Comparison of ENCODE assay signal across 32 cellular contexts in the genomic region with DNA sequence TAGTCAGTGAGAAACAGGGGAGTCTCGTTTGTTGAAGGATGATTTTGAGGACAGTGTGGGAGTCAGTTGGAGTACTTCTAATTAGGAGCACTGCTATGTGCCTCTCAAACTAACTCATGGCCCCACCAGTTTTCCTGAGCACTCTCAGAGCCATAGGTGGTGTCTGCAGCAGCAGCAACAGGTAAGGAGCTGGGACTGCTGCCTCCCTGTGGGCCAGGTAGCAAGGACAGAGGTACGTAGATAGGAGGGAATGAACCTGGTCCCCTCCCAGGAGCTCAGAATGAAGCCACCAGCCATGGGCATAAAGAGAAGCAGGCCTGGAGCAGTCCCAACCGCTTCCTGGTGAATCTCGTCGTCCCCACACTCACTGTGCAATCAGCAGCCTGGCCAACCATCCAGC.
"Had no signal": no experiment of that assay in that cellular context is flagged by ENCODE, and none has a peak within 500 bp of the region (broad histone marks: within the 10 kb centered on the region; RNA-seq: fewer than 3 reads in every experiment).

No MANE protein-coding gene starts in this region.

- H3K4me3 ChIP-seq: ascending aorta, breast epithelium, cardiac muscle cell, colonic mucosa had no signal

- H3K4me3 Mint-ChIP-seq: activated CD4-positive, alpha-beta memory T cell treated with anti-CD3 and anti-CD28 coated beads for 36 hours; activated CD4-positive, alpha-beta T cell treated with anti-CD3 and anti-CD28 coated beads for 36 hours; activated CD4-positive, alpha-beta T cell treated with anti-CD3 and anti-CD28 coated beads, Interleukin-2, amount 10 ng/mL, durations not matched to agents 24 days and 14 days; activated CD8-positive, alpha-beta memory T cell treated with anti-CD3 and anti-CD28 coated beads, Interleukin-2, amount 10 ng/mL, durations not matched to agents 7 days and 5 days; activated CD8-positive, alpha-beta T cell treated with anti-CD3 and anti-CD28 coated beads, Interleukin-2, amount 10 ng/mL, durations not matched to agents 7 days and 5 days; activated naive CD8-positive, alpha-beta T cell; activated T-helper 1 cell treated with anti-CD3 and anti-CD28 coated beads, Interleukin-12 subunit alpha, Interleukin-12 subunit beta, Interleukin-2, Interleukin-4 antibody, amounts not matched to agents 30 ng/mL and 10 ng/mL and 1 ng/mL, durations not matched to agents 14 hours and 24 hours and 36 hours; brain; T-helper 17 cell; T-helper 2 cell treated with Interferon-gamma antibody and Interleukin-4, amounts not matched to agents 5 μg/mL and 100 μg/mL, for 36 hours had no signal

- H3K9me3 ChIP-seq: ascending aorta, breast epithelium, colonic mucosa had no signal

- DNase-seq: activated CD4-positive, alpha-beta memory T cell treated with anti-CD3 and anti-CD28 coated beads for 36 hours; activated CD4-positive, alpha-beta T cell treated with anti-CD3 and anti-CD28 coated beads for 36 hours; activated CD4-positive, alpha-beta T cell treated with anti-CD3 and anti-CD28 coated beads, Interleukin-2, amount 10 ng/mL, durations not matched to agents 24 days and 14 days; activated CD4-positive, CD25-positive, alpha-beta regulatory T cell; activated CD4-positive, CD25-positive, alpha-beta regulatory T cell treated with anti-CD3 and anti-CD28 coated beads, Interleukin-2, amount 50 U/mL, for 72 hours; activated CD8-positive, alpha-beta memory T cell treated with anti-CD3 and anti-CD28 coated beads, Interleukin-2, amount 10 ng/mL, durations not matched to agents 7 days and 5 days; activated CD8-positive, alpha-beta memory T cell treated with anti-CD3 and anti-CD28 coated beads, Interleukin-2, amount 50 U/mL, for 4 hours; activated CD8-positive, alpha-beta T cell treated with anti-CD3 and anti-CD28 coated beads, Interleukin-2, amount 10 ng/mL, durations not matched to agents 7 days and 5 days; activated gamma-delta T cell; activated naive CD4-positive, alpha-beta T cell; activated naive CD4-positive, alpha-beta T cell treated with anti-CD3 and anti-CD28 coated beads, Interleukin-2, amount 50 U/mL, for 16 hours; activated T-cell treated with anti-CD3 and anti-CD28 coated beads, Interleukin-2, amount 50 U/mL, for 1 hour; activated T-cell treated with anti-CD3 and anti-CD28 coated beads, Interleukin-2, amount 50 U/mL, for 48 hours; central memory CD4-positive, alpha-beta T cell; cerebellar nuclear complex; colonic mucosa; effector CD8-positive, alpha-beta T cell; foreskin fibroblast; head of caudate nucleus; T-helper 1 cell; T-helper 17 cell; T1000; WERI-Rb-1 had no signal

- ATAC-seq: activated CD4-positive, alpha-beta T cell treated with anti-CD3 and anti-CD28 coated beads for 36 hours; activated CD8-positive, alpha-beta memory T cell treated with anti-CD3 and anti-CD28 coated beads, Interleukin-2, amount 10 ng/mL, durations not matched to agents 7 days and 5 days; activated CD8-positive, alpha-beta T cell treated with anti-CD3 and anti-CD28 coated beads, Interleukin-2, amount 10 ng/mL, durations not matched to agents 7 days and 5 days; esophagus mucosa; T-helper 17 cell had no signal

- H3K36me3 ChIP-seq: ascending aorta, breast epithelium, cardiac muscle cell, colonic mucosa, WERI-Rb-1 had no signal

- H3K4me1 Mint-ChIP-seq: activated CD4-positive, alpha-beta T cell treated with anti-CD3 and anti-CD28 coated beads for 36 hours; activated CD4-positive, alpha-beta T cell treated with anti-CD3 and anti-CD28 coated beads, Interleukin-2, amount 10 ng/mL, durations not matched to agents 24 days and 14 days; activated CD8-positive, alpha-beta memory T cell treated with anti-CD3 and anti-CD28 coated beads, Interleukin-2, amount 10 ng/mL, durations not matched to agents 7 days and 5 days; T-helper 17 cell had no signal

- H3K27ac ChIP-seq: ascending aorta, breast epithelium, cardiac muscle cell, colonic mucosa, WERI-Rb-1 had no signal

- H3K36me3 Mint-ChIP-seq: activated CD4-positive, alpha-beta memory T cell treated with anti-CD3 and anti-CD28 coated beads for 36 hours; activated CD8-positive, alpha-beta memory T cell treated with anti-CD3 and anti-CD28 coated beads, Interleukin-2, amount 10 ng/mL, durations not matched to agents 7 days and 5 days; activated naive CD8-positive, alpha-beta T cell; brain had no signal

- H3K4me1 ChIP-seq: ascending aorta, breast epithelium, colonic mucosa had no signal

- H3K27ac Mint-ChIP-seq: activated CD4-positive, alpha-beta memory T cell treated with anti-CD3 and anti-CD28 coated beads for 36 hours; activated CD4-positive, alpha-beta T cell treated with anti-CD3 and anti-CD28 coated beads for 36 hours; activated CD4-positive, alpha-beta T cell treated with anti-CD3 and anti-CD28 coated beads, Interleukin-2, amount 10 ng/mL, durations not matched to agents 24 days and 14 days; activated CD8-positive, alpha-beta memory T cell treated with anti-CD3 and anti-CD28 coated beads, Interleukin-2, amount 10 ng/mL, durations not matched to agents 7 days and 5 days; activated CD8-positive, alpha-beta T cell treated with anti-CD3 and anti-CD28 coated beads, Interleukin-2, amount 10 ng/mL, durations not matched to agents 7 days and 5 days; activated naive CD8-positive, alpha-beta T cell; activated T-helper 1 cell treated with anti-CD3 and anti-CD28 coated beads, Interleukin-12 subunit alpha, Interleukin-12 subunit beta, Interleukin-2, Interleukin-4 antibody, amounts not matched to agents 30 ng/mL and 10 ng/mL and 1 ng/mL, durations not matched to agents 14 hours and 24 hours and 36 hours; activated T-helper 2 cell treated with anti-CD3 and anti-CD28 coated beads, Interferon-gamma antibody, Interleukin-2, Interleukin-4, amounts not matched to agents 10 μg/mL and 5 μg/mL and 100 μg/mL, durations not matched to agents 14 hours and 24 hours and 36 hours; T-helper 17 cell; T-helper 2 cell treated with Interferon-gamma antibody and Interleukin-4, amounts not matched to agents 5 μg/mL and 100 μg/mL, for 36 hours had no signal

- H3K9me3 Mint-ChIP-seq: activated CD4-positive, alpha-beta memory T cell treated with anti-CD3 and anti-CD28 coated beads for 36 hours; activated CD4-positive, alpha-beta T cell treated with anti-CD3 and anti-CD28 coated beads, Interleukin-2, amount 10 ng/mL, durations not matched to agents 24 days and 14 days; activated T-helper 1 cell treated with anti-CD3 and anti-CD28 coated beads, Interleukin-12 subunit alpha, Interleukin-12 subunit beta, Interleukin-2, Interleukin-4 antibody, amounts not matched to agents 30 ng/mL and 10 ng/mL and 1 ng/mL, durations not matched to agents 14 hours and 24 hours and 36 hours; activated T-helper 2 cell treated with anti-CD3 and anti-CD28 coated beads, Interferon-gamma antibody, Interleukin-2, Interleukin-4, amounts not matched to agents 10 μg/mL and 5 μg/mL and 100 μg/mL, durations not matched to agents 14 hours and 24 hours and 36 hours; T-helper 2 cell treated with Interferon-gamma antibody and Interleukin-4, amounts not matched to agents 5 μg/mL and 100 μg/mL, for 36 hours had no signal

- H3K27me3 ChIP-seq: ascending aorta, breast epithelium, colonic mucosa had no signal
